ENCODE assay signal across 19 cellular contexts in the genomic region with DNA sequence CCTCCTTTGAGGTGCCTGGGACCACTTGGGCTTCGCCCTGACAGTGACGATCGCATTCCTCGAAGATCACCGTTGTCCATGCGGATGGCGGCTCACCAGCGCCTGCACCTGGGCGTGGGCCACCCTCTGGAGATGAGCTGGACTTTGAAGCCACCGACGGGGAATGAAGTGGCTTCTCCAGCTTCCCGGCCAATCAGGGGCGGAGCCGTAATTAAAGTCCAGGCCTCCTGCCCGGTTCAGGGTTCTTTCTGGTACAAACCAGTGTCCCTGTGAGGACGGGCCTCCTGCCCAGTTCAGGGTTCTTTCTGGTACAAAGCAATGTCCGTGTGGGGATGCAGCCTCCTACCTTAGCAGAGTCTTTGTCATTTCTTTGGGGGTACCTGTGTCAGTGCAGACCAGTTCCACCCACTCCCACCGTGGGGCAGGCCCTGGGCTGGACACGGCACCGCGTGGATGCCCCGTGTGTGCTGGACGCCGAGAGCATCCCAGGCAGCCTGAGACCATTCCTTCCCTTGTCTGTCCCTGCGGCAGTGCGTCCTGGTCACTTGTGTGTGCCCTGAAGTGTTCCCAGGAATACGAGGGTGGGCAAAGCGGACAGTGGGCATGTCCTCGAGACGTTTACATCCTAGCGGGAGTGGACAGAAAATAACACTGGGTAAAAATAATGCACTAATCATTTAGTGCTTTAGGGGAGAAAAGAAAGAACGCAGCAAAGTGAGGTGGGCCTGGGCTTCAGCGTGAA. TPM values are rescaled to one million over a fixed set of nuclear protein-coding genes. Genes with fewer than 3 reads are reported as not detected.
DNase-seq lines count a peak whose midpoint lies in the region; ATAC-seq and TF ChIP-seq lines count a peak whose summit lies in the region.
"Had no signal": no experiment of that assay in that cellular context is flagged by ENCODE, and none has a peak within 500 bp of the region (broad histone marks: within the 10 kb centered on the region; RNA-seq: fewer than 3 reads in every experiment).

No MANE protein-coding gene starts in this region.

- H3K9me3 ChIP-seq in endodermal cell (ENCODE audit: control insufficient read depth, low read length) (no peaks in the 10 kb centered on the region), aorta (ENCODE audit: control insufficient read depth, low read length) (peaks cover 1% of the 10 kb centered on the region)
- H3K9me3 ChIP-seq: A549, SJCRH30 had no signal

- H3K36me3 ChIP-seq in endodermal cell (ENCODE audit: control insufficient read depth, insufficient read depth, low read length) (no peaks in the 10 kb centered on the region), aorta (ENCODE audit: control insufficient read depth in 1 of 2, insufficient read depth in 2 of 2, low read length in 1 of 2) (no peaks in the 10 kb centered on the region)
- H3K36me3 ChIP-seq: SJCRH30 had no signal

- 90 to 94% methylated on average over 21 to 33 of the region's 33 CpGs for WGBS in endodermal cell (ENCODE audit: insufficient coverage in 1 of 2, insufficient read length in 1 of 2), 2 experiments
- 88 to 91% methylated on average over 33 of the region's 33 CpGs for WGBS in aorta, 2 donors

- H3K4me1 ChIP-seq in endodermal cell (ENCODE audit: control insufficient read depth, insufficient read depth, low read length): no peaks in the 10 kb centered on the region
- no peaks in the 10 kb centered on the region for H3K4me1 ChIP-seq in aorta (ENCODE audit: control insufficient read depth in 1 of 2, insufficient read depth in 2 of 2, low read length in 2 of 2)
- H3K4me1 ChIP-seq: A549 had no signal

- H3K9me3 Mint-ChIP-seq in endodermal cell: no peaks in the 10 kb centered on the region
- peaks cover 12% of the 10 kb centered on the region for H3K9me3 Mint-ChIP-seq in nephron progenitor cell
- H3K9me3 Mint-ChIP-seq: CD4-positive, alpha-beta T cell had no signal

- H3K4me3 Mint-ChIP-seq in endodermal cell (no peak overlapping the region), nephron progenitor cell (no peak overlapping the region)
- H3K4me3 Mint-ChIP-seq: CD4-positive, alpha-beta T cell had no signal

- H3K27ac ChIP-seq in endodermal cell (ENCODE audit: low read depth, low read length) (no peak overlapping the region), aorta (ENCODE audit: low read depth in 1 of 2, low read length in 2 of 2) (no peak overlapping the region)
- H3K27ac ChIP-seq: A549, SJCRH30 had no signal

- intact Hi-C loops in cardiac septum (cut with DNase I): no loop called here
- intact Hi-C loops in Right ventricle myocardium superior (cut with DNase I): no loop called here
- intact Hi-C loops in aorta (cut with DNase I): no loop called here

- DNase-seq in cardiac septum (ENCODE audit: low spot score) (peak; percentile 60), Right ventricle myocardium superior (no peak), endodermal cell (peak; percentile 43), nephron progenitor cell (no peak), aorta (peak; percentile 31 to 58), cerebellar cortex (ENCODE audit: low spot score) (no peak), HPDE6-E6E7 (ENCODE audit: extremely low spot score) (no peak), HuH-7 (ENCODE audit: low spot score) (no peak)
- DNase-seq: DMS79 treated with DMSO at 0.1 percent for 48 hours, Karpas-422, NCI-H1105 treated with DMSO at 0.1 percent for 48 hours, NCI-H2029, NCI-H524 treated with DMSO at 0.1 percent for 48 hours, RPMI8226, SJCRH30 had no signal

- H3K27ac Mint-ChIP-seq in endodermal cell (peak overlapping the region; percentile 8), nephron progenitor cell (peak overlapping the region; percentile 62)
- H3K27ac Mint-ChIP-seq: CD4-positive, alpha-beta T cell had no signal

- TF ChIP-seq CTCF in endodermal cell (conservative IDR thresholded peaks at IDR 0.05) (no peak), nephron progenitor cell (IDR thresholded peaks at IDR 0.05) (no peak)

- H3K36me3 Mint-ChIP-seq in endodermal cell (ENCODE audit: low read depth) (no peaks in the 10 kb centered on the region), nephron progenitor cell (ENCODE audit: low read depth) (no peaks in the 10 kb centered on the region)

- H3K4me3 ChIP-seq in endodermal cell (ENCODE audit: low read length) (no peak overlapping the region), aorta (ENCODE audit: low read length in 2 of 2) (no peak overlapping the region)
- H3K4me3 ChIP-seq: A549, SJCRH30 had no signal

- peaks cover 3% of the 10 kb centered on the region for H3K27me3 Mint-ChIP-seq in endodermal cell (ENCODE audit: insufficient read depth)
- H3K27me3 Mint-ChIP-seq in nephron progenitor cell (ENCODE audit: low read depth, poor library complexity): peaks cover 17% of the 10 kb centered on the region

- H3K9ac ChIP-seq in endodermal cell (ENCODE audit: extremely low read depth, low read length, poor library complexity, severe bottlenecking): no peak overlapping the region

- no peak for ATAC-seq in Right ventricle myocardium superior (ENCODE audit: poor library complexity)
- ATAC-seq in aorta (ENCODE audit: low FRiP score): peak; percentile 21
- ATAC-seq: A549, HCT116 had no signal

- H3K27me3 ChIP-seq in endodermal cell (ENCODE audit: control insufficient read depth, insufficient read depth, low read length, poor library complexity, severe bottlenecking) (peaks cover 7% of the 10 kb centered on the region), aorta (ENCODE audit: control insufficient read depth in 1 of 2, insufficient read depth in 2 of 2, low read length in 1 of 2) (no peaks in the 10 kb centered on the region)
- H3K27me3 ChIP-seq: SJCRH30 had no signal

- no peaks in the 10 kb centered on the region for H3K4me1 Mint-ChIP-seq in endodermal cell
- H3K4me1 Mint-ChIP-seq in nephron progenitor cell: peaks cover 28% of the 10 kb centered on the region

RNA-seq across cellular contexts. Expression of a gene that starts 55.0 kb away (rescaled TPM):
- total RNA-seq in cardiac septum (0.32 TPM), Right ventricle myocardium superior (not detected), endodermal cell (not detected), aorta (1 to 10 TPM in 1 of 2 donors, under 1 TPM in 1; 0.23 to 1.1 TPM)
- polyA plus RNA-seq in endodermal cell (2013, experiment 1 of 2): 0.32 TPM
- not detected for polyA plus RNA-seq in endodermal cell (2013, experiment 2 of 2)
- not detected for polyA plus RNA-seq in aorta
- total RNA-seq: CD4-positive, alpha-beta T cell; OCI-LY7; SJCRH30 had no signal
- polyA plus RNA-seq: A549 had no signal

Comparison
In these comparisons a context has a peak if more than half of its experiments do, and no peak if none do; other contexts are left out.
1. DNase-seq: peak in cardiac septum (single experiment), endodermal cell (single experiment) and aorta (2 of 2); none in Right ventricle myocardium superior (single experiment), nephron progenitor cell (single experiment), cerebellar cortex (single experiment), HPDE6-E6E7 (single experiment) and HuH-7 (single experiment).